Comparison of ENCODE assay signal across 13 cellular contexts in genomic region chr7:30237271-30237695, GRCh38. TPM values are rescaled to one million over a fixed set of nuclear protein-coding genes. Genes with fewer than 3 reads are reported as not detected.
A peak's percentile ranks its signal among the peaks of the same experiment; 100 is the strongest.
DNase-seq lines count a peak whose midpoint lies in the region; ATAC-seq and TF ChIP-seq lines count a peak whose summit lies in the region.
"Had no signal": no experiment of that assay in that cellular context is flagged by ENCODE, and none has a peak within 500 bp of the region (broad histone marks: within the 10 kb centered on the region; RNA-seq: fewer than 3 reads in every experiment).

No MANE protein-coding gene starts in this region.

- H3K27me3 Mint-ChIP-seq in activated naive CD8-positive, alpha-beta T cell treated with anti-CD3 and anti-CD28 coated beads for 36 hours = peaks cover 12% of the 10 kb centered on the region

- no peak overlapping the region for H3K27ac Mint-ChIP-seq in activated naive CD8-positive, alpha-beta T cell treated with anti-CD3 and anti-CD28 coated beads for 36 hours

- H3K4me1 Mint-ChIP-seq in activated naive CD8-positive, alpha-beta T cell treated with anti-CD3 and anti-CD28 coated beads for 36 hours = peaks cover 16% of the 10 kb centered on the region

- intact Hi-C loops in right lobe of liver (cut with DNase I) = no loop called here

- peaks cover 0 to 17% (median 10%) of the 10 kb centered on the region in 4 donors for H3K4me1 ChIP-seq in right lobe of liver

- no peak overlapping the region for H3K27ac ChIP-seq in right lobe of liver
- H3K27ac ChIP-seq: HL-60, ovary had no signal

- no peaks in the 10 kb centered on the region for H3K9me3 ChIP-seq in right lobe of liver
- H3K9me3 ChIP-seq: ovary had no signal

- H3K36me3 Mint-ChIP-seq in activated naive CD8-positive, alpha-beta T cell treated with anti-CD3 and anti-CD28 coated beads for 36 hours = no peaks in the 10 kb centered on the region

- peak; percentile 45 for DNase-seq in GM06990 (ENCODE audit: extremely low read depth, insufficient read length)
- peak; percentile 21 for DNase-seq in NCI-H774 (lab: John Stamatoyannopoulos, UW)
- peak in 1 of 3 donors; percentile 30 for DNase-seq in right lobe of liver
- no peak for DNase-seq in activated naive CD8-positive, alpha-beta T cell treated with anti-CD3 and anti-CD28 coated beads for 36 hours
- DNase-seq in NCI-H2107 (lab: John Stamatoyannopoulos, UW) = no peak
- DNase-seq: activated CD4-positive, CD25-positive, alpha-beta regulatory T cell; activated T-cell treated with anti-CD3 and anti-CD28 coated beads, Interleukin-2, amount 50 U/mL, for 4 hours; Calu3; NCI-H1930; ovary had no signal

- H3K27me3 ChIP-seq in GM06990 (replicated peaks; ENCODE audit: control insufficient read depth, insufficient read depth, low read length) (no peaks in the 10 kb centered on the region), right lobe of liver (no peaks in the 10 kb centered on the region)
- H3K27me3 ChIP-seq: ovary had no signal

- TF ChIP-seq POLR2A in right lobe of liver (IDR thresholded peaks at IDR 0.05) = no peak

- H3K36me3 ChIP-seq in GM06990 (ENCODE audit: control insufficient read depth, insufficient read depth, low read length) (no peaks in the 10 kb centered on the region), right lobe of liver (no peaks in the 10 kb centered on the region)
- H3K36me3 ChIP-seq: ovary had no signal

- no peaks in the 10 kb centered on the region for H3K9me3 Mint-ChIP-seq in activated naive CD8-positive, alpha-beta T cell treated with anti-CD3 and anti-CD28 coated beads for 36 hours
- H3K9me3 Mint-ChIP-seq: activated T-cell treated with anti-CD3 and anti-CD28 coated beads, Interleukin-2, amount 50 U/mL, for 4 hours had no signal

- H3K4me3 ChIP-seq in GM06990 (replicated peaks; ENCODE audit: low read depth, low read length) = no peak overlapping the region
- H3K4me3 ChIP-seq in right lobe of liver = no peak overlapping the region
- H3K4me3 ChIP-seq: ovary had no signal

- ATAC-seq in HG02981 (IDR thresholded peaks at IDR 0.05; ENCODE audit: unreplicated experiment) = peak; percentile 35
- peak; percentile 19 to 74 (median 55) for ATAC-seq in right lobe of liver
- ATAC-seq in HG02571 (IDR thresholded peaks at IDR 0.05; ENCODE audit: unreplicated experiment) = no peak
- ATAC-seq: activated T-cell treated with anti-CD3 and anti-CD28 coated beads, Interleukin-2, amount 50 U/mL, for 4 hours had no signal

- 0% methylated on average over 1 of the region's 1 CpG for WGBS in right lobe of liver (ENCODE audit: insufficient coverage, low coverage, low lambda C conversion rate, missing lambda C conversion rate)

- TF ChIP-seq CTCF in GM06990 (IDR thresholded peaks at IDR 0.05; ENCODE audit: insufficient read depth, low read length, poor library complexity, severe bottlenecking) = no peak
- TF ChIP-seq CTCF in right lobe of liver (IDR thresholded peaks at IDR 0.05) = no peak

- H3K4me3 Mint-ChIP-seq in activated naive CD8-positive, alpha-beta T cell treated with anti-CD3 and anti-CD28 coated beads for 36 hours = no peak overlapping the region
- H3K4me3 Mint-ChIP-seq: activated T-cell treated with anti-CD3 and anti-CD28 coated beads, Interleukin-2, amount 50 U/mL, for 4 hours had no signal

RNA-seq across cellular contexts. Expression of gene ZNRF2, which starts 47.1 kb away (rescaled TPM):
- 10 to 100 TPM; 17.1 to 24.0 (median 18.7) TPM for total RNA-seq in right lobe of liver
- total RNA-seq in activated naive CD8-positive, alpha-beta T cell treated with anti-CD3 and anti-CD28 coated beads for 36 hours = 1 to 10 TPM; 6.9 TPM

Comparison
In these comparisons a context has a peak if more than half of its experiments do, and no peak if none do; other contexts are left out.
1. DNase-seq: peak in GM06990 (single experiment) and NCI-H774 (single experiment); none in activated naive CD8-positive, alpha-beta T cell treated with anti-CD3 and anti-CD28 coated beads for 36 hours (single experiment) and NCI-H2107 (single experiment).